In the genomic region with DNA sequence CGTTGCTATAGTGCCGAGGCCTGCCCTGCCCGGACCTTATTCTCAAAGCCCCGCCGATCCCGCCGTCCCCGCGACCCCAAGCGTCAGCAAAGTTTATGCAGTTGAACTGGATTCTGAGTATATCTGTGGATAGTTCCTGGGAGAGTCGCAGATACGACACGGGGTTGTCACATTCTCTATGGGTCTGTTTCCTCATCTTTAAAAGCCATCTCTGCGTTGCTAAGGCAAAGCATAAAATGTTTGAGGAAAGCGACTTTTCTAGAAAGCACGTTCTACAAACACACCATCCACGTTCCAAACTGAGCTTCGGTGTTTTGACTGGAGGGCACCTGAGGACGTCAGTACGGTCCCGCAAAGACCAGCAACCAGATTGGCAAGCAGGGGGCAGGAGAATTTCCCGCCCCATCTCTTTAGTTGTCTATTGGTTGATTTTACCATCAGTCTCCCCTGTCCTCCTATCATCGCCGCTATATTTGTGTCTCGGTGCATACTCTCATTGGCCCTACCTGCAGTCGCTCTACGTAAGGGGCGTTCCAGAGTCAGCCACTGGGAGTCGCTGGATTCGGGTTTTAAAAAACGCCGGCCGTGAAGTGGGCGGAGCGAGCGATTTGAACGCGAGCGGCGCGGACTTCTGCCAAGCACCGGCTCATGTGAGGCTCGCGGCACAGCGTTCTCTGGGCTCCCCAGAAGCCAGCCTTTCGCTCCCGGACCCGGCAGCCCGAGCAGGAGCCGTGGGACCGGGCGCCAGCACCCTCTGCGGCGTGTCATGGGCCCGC, we compare ENCODE assay signal across 8 cellular contexts. TPM values are rescaled to one million over a fixed set of nuclear protein-coding genes. Genes with fewer than 3 reads are reported as not detected.
DNase-seq lines count a peak whose midpoint lies in the region; ATAC-seq, FAIRE-seq and TF ChIP-seq lines count a peak whose summit lies in the region.

TSS of gene CENPA (plus strand) at position 626 of the 776 bp plus-strand sequence. CDS start at position 767, 141 bp downstream.

- DNase-seq in BE2C = peak; percentile 97
- peak; percentile 97 for DNase-seq in GM19239 (ENCODE audit: insufficient read length, low spot score)
- DNase-seq in NCI-H524 treated with DMSO at 0.1 percent for 48 hours (lab: John Stamatoyannopoulos, UW) = peak; percentile 99
- peak; percentile 94 to 95 for DNase-seq in activated CD4-positive, alpha-beta T cell treated with anti-CD3 and anti-CD28 coated beads for 4 hours
- peak; percentile 100 for DNase-seq in kidney tubule cell (ENCODE audit: low spot score)
- peak; percentile 85 to 89 (median 88) for DNase-seq in stimulated activated CD4-positive, alpha-beta T cell treated with anti-CD3 and anti-CD28 coated beads, Interleukin-1b, Interleukin-23, amount 100 ng/mL, for 24 hours (ENCODE audit: low read depth in 4 of 4, low spot score in 1 of 4)

- peaks cover 31% of the 10 kb centered on the region for H3K36me3 ChIP-seq in BE2C

- H3K4me3 ChIP-seq in BE2C (ENCODE audit: low read depth, low read length) = peak within 1 kb of the TSS; percentile 77

- H3K9me3 ChIP-seq in BE2C = no peaks in the 10 kb centered on the region

- no peaks in the 10 kb centered on the region for H3K4me1 ChIP-seq in BE2C

- peak; percentile 99 for FAIRE-seq in GM19239 (lab: Jason Lieb, UNC)
- FAIRE-seq in colon (lab: Jason Lieb, UNC) = peak; percentile 77

- H3K27me3 ChIP-seq in BE2C = no peaks in the 10 kb centered on the region

- ATAC-seq in HG03457 (IDR thresholded peaks at IDR 0.05; ENCODE audit: unreplicated experiment) = peak; percentile 94

- 0 out of 2 replicates have a peak, but pooled peaks have one; percentile 6 for TF ChIP-seq CTCF in BE2C (IDR thresholded peaks at IDR 0.05; ENCODE audit: low read depth, low read length)

RNA-seq across cellular contexts. Expression of gene CENPA, which starts in this region (rescaled TPM):
- polyA plus RNA-seq in BE2C (2012; ENCODE audit: insufficient read depth, insufficient read length, low read depth) = 3.7 TPM

Comparison
In these comparisons a context has a peak if more than half of its experiments do, and no peak if none do; other contexts are left out.
1. Peak in every context shown above with its lines: DNase-seq, ATAC-seq and H3K4me3 ChIP-seq.